In the genomic region with DNA sequence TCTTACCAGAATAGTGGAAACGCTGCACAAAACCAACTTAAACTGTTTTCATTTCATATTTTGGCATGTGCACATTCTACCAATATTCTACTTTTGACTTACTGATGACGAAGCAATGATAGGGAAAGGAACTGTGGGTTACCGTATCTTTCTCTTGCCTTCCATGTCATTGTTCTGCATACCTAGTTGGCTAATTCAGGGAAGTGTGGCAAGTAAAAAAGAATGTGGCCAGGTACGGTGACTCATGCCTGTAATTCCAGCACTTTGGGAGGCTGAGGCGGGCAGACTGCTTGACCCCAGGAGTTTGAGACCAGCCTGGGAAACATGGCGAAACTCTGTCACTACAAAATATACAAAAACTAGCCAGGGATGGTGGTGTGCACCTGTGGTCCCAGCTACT, we compare ENCODE assay signal across 19 cellular contexts.
DNase-seq lines count a peak whose midpoint lies in the region; ATAC-seq, FAIRE-seq and TF ChIP-seq lines count a peak whose summit lies in the region.
"Had no signal": no experiment of that assay in that cellular context is flagged by ENCODE, and none has a peak within 500 bp of the region (broad histone marks: within the 10 kb centered on the region; RNA-seq: fewer than 3 reads in every experiment).

No MANE protein-coding gene starts in this region.

- no peaks in the 10 kb centered on the region for H3K79me1 ChIP-seq in mesendoderm (ENCODE audit: low read length)

- H3K27me3 ChIP-seq in PC-3 (ENCODE audit: low read length) (no peaks in the 10 kb centered on the region), bronchial epithelial cell (ENCODE audit: control insufficient read depth, insufficient read depth, low read length) (no peaks in the 10 kb centered on the region), mesendoderm (ENCODE audit: insufficient read depth, low read length, poor library complexity) (no peaks in the 10 kb centered on the region), Karpas-422 (ENCODE audit: low read length) (no peaks in the 10 kb centered on the region), adrenal gland (no peaks in the 10 kb centered on the region)
- H3K27me3 ChIP-seq: SJCRH30 had no signal

- H3K4me2 ChIP-seq in A549 (no peak overlapping the region), PC-3 (ENCODE audit: low read length) (peak overlapping the region; percentile 37), mesendoderm (ENCODE audit: low read length) (no peak overlapping the region), Karpas-422 (ENCODE audit: low read depth, low read length, poor library complexity, severe bottlenecking) (no peak overlapping the region)
- H3K4me2 ChIP-seq: GM23338 had no signal

- H3K9me2 ChIP-seq in PC-3 (replicated peaks; ENCODE audit: low read length) = no peaks in the 10 kb centered on the region
- no peaks in the 10 kb centered on the region for H3K9me2 ChIP-seq in Karpas-422 (replicated peaks; ENCODE audit: insufficient read depth, low read length)

- H3K4ac ChIP-seq in mesendoderm (ENCODE audit: low read depth, low read length) = no peak overlapping the region

- H3K9ac ChIP-seq in PC-3 (ENCODE audit: low read length) = no peak overlapping the region
- no peak overlapping the region for H3K9ac ChIP-seq in mesendoderm (ENCODE audit: low read length)
- no peak overlapping the region for H3K9ac ChIP-seq in Karpas-422 (ENCODE audit: low read length)

- no peak overlapping the region for H2AK5ac ChIP-seq in mesendoderm (ENCODE audit: low read length)

- no peak for TF ChIP-seq CTCF in A549 (IDR thresholded peaks at IDR 0.05)
- TF ChIP-seq CTCF in PC-3 (conservative IDR thresholded peaks at IDR 0.05; ENCODE audit: low read depth, low read length) = no peak
- no peak for TF ChIP-seq CTCF in bronchial epithelial cell (IDR thresholded peaks at IDR 0.05; ENCODE audit: insufficient read depth, low read length, severe bottlenecking)
- no peak for TF ChIP-seq CTCF in adrenal gland (IDR thresholded peaks at IDR 0.05)

- H3F3A ChIP-seq in PC-3 (ENCODE audit: low read length, unreplicated experiment) = no peaks in the 10 kb centered on the region

- H3K23ac ChIP-seq in mesendoderm (ENCODE audit: low read length) = no peak overlapping the region

- H2AFZ ChIP-seq in PC-3 (ENCODE audit: low read length) (no peak overlapping the region), Karpas-422 (ENCODE audit: low read length) (no peak overlapping the region)
- H2AFZ ChIP-seq: GM23338 had no signal

- intact Hi-C loops in PC-3 (cut with micrococcal nuclease) (no loop called here), adrenal gland (cut with DNase I) (no loop called here)

- no peak overlapping the region for H3K4me3 ChIP-seq in A549
- H3K4me3 ChIP-seq in PC-3 (ENCODE audit: low read length) = no peak overlapping the region
- H3K4me3 ChIP-seq in bronchial epithelial cell (ENCODE audit: low read depth, low read length) = no peak overlapping the region
- no peak overlapping the region for H3K4me3 ChIP-seq in mesendoderm (ENCODE audit: low read length)
- H3K4me3 ChIP-seq in Karpas-422 (ENCODE audit: low read length) = no peak overlapping the region
- no peak overlapping the region for H3K4me3 ChIP-seq in adrenal gland
- H3K4me3 ChIP-seq: GM23338, SJCRH30 had no signal

- H3K79me2 ChIP-seq in PC-3 (ENCODE audit: low read length) (peaks cover 65% of the 10 kb centered on the region), mesendoderm (ENCODE audit: control insufficient read depth, insufficient read depth, low read length) (no peaks in the 10 kb centered on the region), Karpas-422 (ENCODE audit: low read length) (peaks cover 95% of the 10 kb centered on the region)

- no peak overlapping the region for H4K8ac ChIP-seq in mesendoderm (ENCODE audit: low read depth, low read length)

- no peak overlapping the region for H3K56ac ChIP-seq in mesendoderm (ENCODE audit: low read length)

- H3K9me3 ChIP-seq in A549 (no peaks in the 10 kb centered on the region), PC-3 (ENCODE audit: low read length) (no peaks in the 10 kb centered on the region), Karpas-422 (ENCODE audit: low read length) (no peaks in the 10 kb centered on the region), adrenal gland (replicated peaks in 1 of 3) (no peaks in the 10 kb centered on the region)
- H3K9me3 ChIP-seq: SJCRH30 had no signal

- DNase-seq in A549 (ENCODE audit: low read depth in 1 of 2, low spot score in 1 of 2) = no peak
- peak; percentile 73 for DNase-seq in PC-3
- DNase-seq in bronchial epithelial cell (ENCODE audit: low read depth) = peak; percentile 87
- DNase-seq in mesendoderm = peak; percentile 65
- no peak for DNase-seq in Karpas-422
- no peak for DNase-seq in adrenal gland
- no peak for DNase-seq in GDM1 (lab: John Stamatoyannopoulos, UW)
- DNase-seq: 8988T; CD4-positive, alpha-beta T cell; DND-41; GF-D8; Kasumi-1; NCI-H1930; NCI-H2171; NCI-H774; SJCRH30 had no signal

- WGBS in A549 (ENCODE audit: missing lambda C conversion rate) = 92% methylated on average over 6 of the region's 6 CpGs
- WGBS in mesendoderm (ENCODE audit: extremely low coverage, insufficient coverage, low lambda C conversion rate) = no CpG with 5 or more reads among the region's 6 CpGs
- 95 to 97% (median 96%) methylated on average over 6 of the region's 6 CpGs for WGBS in adrenal gland, 4 donors

- H4K20me1 ChIP-seq in PC-3 (ENCODE audit: low read length) (no peaks in the 10 kb centered on the region), Karpas-422 (ENCODE audit: insufficient read depth, low read depth, low read length) (0 out of 2 replicates have a peak, but pooled peaks cover 4% of the 10 kb centered on the region)

- TF ChIP-seq POLR2A in A549 (IDR thresholded peaks at IDR 0.05; ENCODE audit: low read length) (no peak), adrenal gland (IDR thresholded peaks at IDR 0.05) (no peak)

- H3K4me1 ChIP-seq in A549 (no peaks in the 10 kb centered on the region; the same call in 2 of the 3 replicates), PC-3 (ENCODE audit: insufficient read depth, low read length) (peaks cover 13% of the 10 kb centered on the region), mesendoderm (ENCODE audit: control insufficient read depth, low read depth, low read length) (no peaks in the 10 kb centered on the region), Karpas-422 (ENCODE audit: low read length) (peaks cover 28% of the 10 kb centered on the region), adrenal gland (replicated peaks in 1 of 2) (no peaks in the 10 kb centered on the region)

- H2BK120ac ChIP-seq in mesendoderm (ENCODE audit: low read depth, low read length) = no peak overlapping the region

- H2BK15ac ChIP-seq in mesendoderm (replicated peaks; ENCODE audit: low read depth) = no peak overlapping the region

- CTCF ChIA-PET in A549 (lab: Yijun Ruan, JAX) = interaction anchor here (0.7 to 2.8 kb wide), 2 partner anchors 12 to 113 kb away, joined by 3 to 14 read pairs; no protein-coding TSS in a partner anchor
- CTCF ChIA-PET in PC-3 (lab: Charles Lee) = no interaction called here

- POLR2A ChIA-PET in A549 (lab: Yijun Ruan, JAX) (no interaction called here), PC-3 (lab: Charles Lee; ENCODE audit: unreplicated experiment) (no interaction called here)

- BruUV-seq in PC-3 (replicated peaks; lab: Mats Ljungman, UMichigan) = no TSS peak

- FAIRE-seq in A549 (lab: Jason Lieb, UNC) (no peak), bronchial epithelial cell (lab: Jason Lieb, UNC) (no peak)
- FAIRE-seq: D721Med had no signal

- TF ChIP-seq RAD21 in A549 (conservative IDR thresholded peaks at IDR 0.05 in 1 of 2, IDR thresholded peaks at IDR 0.05 in 1 of 2) = no peak

- H3K18ac ChIP-seq in mesendoderm (ENCODE audit: low read length) = no peak overlapping the region

- H3K36me3 ChIP-seq in PC-3 (ENCODE audit: low read depth, low read length) (no peaks in the 10 kb centered on the region), bronchial epithelial cell (ENCODE audit: control insufficient read depth, insufficient read depth, low read length) (no peaks in the 10 kb centered on the region), mesendoderm (ENCODE audit: control insufficient read depth, insufficient read depth, low read length) (no peaks in the 10 kb centered on the region), Karpas-422 (ENCODE audit: insufficient read depth, low read length) (0 out of 2 replicates have a peak, but pooled peaks cover 9% of the 10 kb centered on the region), adrenal gland (replicated peaks in 1 of 2) (no peaks in the 10 kb centered on the region)

- TF ChIP-seq EP300 in A549 (IDR thresholded peaks at IDR 0.05) = no peak

- ATAC-seq in A549 = no peak
- ATAC-seq in PC-3 = peak; percentile 49
- no peak for ATAC-seq in GM18909 (IDR thresholded peaks at IDR 0.05; ENCODE audit: poor library complexity, unreplicated experiment)
- ATAC-seq: GM23338 had no signal

- H4K5ac ChIP-seq in mesendoderm (ENCODE audit: low read length) = no peak overlapping the region

- H2BK5ac ChIP-seq in mesendoderm (ENCODE audit: low read length) = no peak overlapping the region

- no peak overlapping the region for H3K27ac ChIP-seq in A549
- peak overlapping the region; percentile 51 for H3K27ac ChIP-seq in PC-3 (ENCODE audit: low read length)
- no peak overlapping the region for H3K27ac ChIP-seq in mesendoderm (ENCODE audit: low read depth, low read length)
- H3K27ac ChIP-seq in Karpas-422 (ENCODE audit: low read length) = no peak overlapping the region
- H3K27ac ChIP-seq in adrenal gland = no peak overlapping the region
- H3K27ac ChIP-seq: SJCRH30 had no signal

TF ChIP-seq in A549, 52 proteins besides CTCF, POLR2A, EP300 and RAD21:
- TF ChIP-seq FOXS1 (CRISPR knock-in tag; IDR thresholded peaks at IDR 0.05) = no peak
- TF ChIP-seq FOSL2 (IDR thresholded peaks at IDR 0.05) = no peak
- peak; percentile 58; the same call in 1 of the 2 replicates for TF ChIP-seq FOSL2 (CRISPR knock-in tag; IDR thresholded peaks at IDR 0.05)

Comparison
In these comparisons a context has a peak if more than half of its experiments do, and no peak if none do; other contexts are left out.
1. DNase-seq: peak in PC-3 (single experiment), bronchial epithelial cell (single experiment) and mesendoderm (single experiment); none in A549 (0 of 2), Karpas-422 (single experiment), adrenal gland (0 of 7) and GDM1 (single experiment).